Comparison of ENCODE assay signal across 8 cellular contexts in genomic region chr5:95730730-95731570, GRCh38.
DNase-seq lines count a peak whose midpoint lies in the region; ATAC-seq lines count a peak whose summit lies in the region.

RHOBTB3 (plus strand) TSS chr5:95731336; CDS start chr5:95731683, 347 bp downstream.

- H3K4me1 Mint-ChIP-seq in dendritic cell treated with granulocyte-macrophage colony-stimulating factor and Interleukin-4, amounts not matched to agents 40 ng/mL and 50 ng/mL, for 4 days (ENCODE audit: low read depth) = peaks cover 8% of the 10 kb centered on the region

- peak within 1 kb of the TSS; percentile 84 for H3K4me3 Mint-ChIP-seq in dendritic cell treated with granulocyte-macrophage colony-stimulating factor and Interleukin-4, amounts not matched to agents 40 ng/mL and 50 ng/mL, for 4 days

- DNase-seq in ACHN = peak; percentile 84
- peak; percentile 75 for DNase-seq in NCI-H2196 (lab: John Stamatoyannopoulos, UW; ENCODE audit: unreplicated experiment)
- DNase-seq in activated CD4-positive, alpha-beta T cell treated with anti-CD3 and anti-CD28 coated beads for 24 hours (ENCODE audit: low read depth in 2 of 2) = peak; percentile 10 to 23
- peak; percentile 29 to 32 for DNase-seq in stimulated activated CD4-positive, alpha-beta T cell treated with anti-CD3 and anti-CD28 coated beads, Interleukin-1b, Interleukin-23, amount 100 ng/mL, for 4 hours (ENCODE audit: low read depth in 2 of 2)

- intact Hi-C loops in dendritic cell treated with granulocyte-macrophage colony-stimulating factor and Interleukin-4, amounts not matched to agents 40 ng/mL and 50 ng/mL, for 4 days (cut with micrococcal nuclease) = no loop called here

- ATAC-seq in GM18517 (IDR thresholded peaks at IDR 0.05; ENCODE audit: unreplicated experiment) (peak; percentile 39), HG03066 (IDR thresholded peaks at IDR 0.05; ENCODE audit: low read depth, unreplicated experiment) (peak; percentile 43)

- in situ Hi-C loops in ACHN (cut with HindIII; ENCODE audit: low pct_ligation_motif_present, low pct_unique_long_range_greater_than_20kb, low sequenced_read_pairs) = no loop called here

- peaks cover 19% of the 10 kb centered on the region for H3K27me3 Mint-ChIP-seq in dendritic cell treated with granulocyte-macrophage colony-stimulating factor and Interleukin-4, amounts not matched to agents 40 ng/mL and 50 ng/mL, for 4 days

- peak within 1 kb of the TSS; percentile 94 for H3K27ac ChIP-seq in layer of hippocampus (ENCODE audit: low read depth, low read length)

- no peaks in the 10 kb centered on the region for H3K9me3 Mint-ChIP-seq in dendritic cell treated with granulocyte-macrophage colony-stimulating factor and Interleukin-4, amounts not matched to agents 40 ng/mL and 50 ng/mL, for 4 days

- H3K27ac Mint-ChIP-seq in dendritic cell treated with granulocyte-macrophage colony-stimulating factor and Interleukin-4, amounts not matched to agents 40 ng/mL and 50 ng/mL, for 4 days = peak within 1 kb of the TSS; percentile 74

- peaks cover 5% of the 10 kb centered on the region for H3K36me3 Mint-ChIP-seq in dendritic cell treated with granulocyte-macrophage colony-stimulating factor and Interleukin-4, amounts not matched to agents 40 ng/mL and 50 ng/mL, for 4 days (ENCODE audit: low read depth)

- H3K27me3 ChIP-seq in layer of hippocampus (ENCODE audit: control insufficient read depth, insufficient read depth, low read length) = no peaks in the 10 kb centered on the region

Comparison
In these comparisons a context has a peak if more than half of its experiments do, and no peak if none do; other contexts are left out.
1. Peak in every context shown above with its lines: DNase-seq, ATAC-seq and H3K27ac ChIP-seq.
2. DNase-seq: peak in every context shown above with its lines; median percentile 84 in ACHN; 75 in NCI-H2196; 30 in stimulated activated CD4-positive, alpha-beta T cell treated with anti-CD3 and anti-CD28 coated beads, Interleukin-1b, Interleukin-23, amount 100 ng/mL, for 4 hours; 16 in activated CD4-positive, alpha-beta T cell treated with anti-CD3 and anti-CD28 coated beads for 24 hours.